In the genomic region with DNA sequence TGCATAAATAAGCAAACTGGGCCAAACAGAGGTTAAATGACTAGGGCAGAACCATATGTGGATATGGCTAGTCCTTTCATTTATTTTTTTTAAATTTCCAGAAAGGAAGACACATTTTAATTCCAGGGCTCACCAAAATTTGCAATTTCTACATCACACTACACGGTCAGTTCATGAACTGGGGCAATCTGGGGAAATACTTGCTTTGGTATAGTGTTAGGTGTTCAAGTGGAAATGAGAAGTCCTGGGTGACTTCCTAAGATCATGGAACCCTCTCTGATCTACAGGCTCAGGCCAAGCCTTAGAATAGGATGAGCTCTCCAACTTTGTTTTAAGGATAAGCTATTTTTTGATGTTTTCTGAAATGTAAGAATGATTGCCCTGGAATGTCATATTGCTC, we compare ENCODE assay signal across 12 cellular contexts.
A peak's percentile ranks its signal among the peaks of the same experiment; 100 is the strongest.
DNase-seq lines count a peak whose midpoint lies in the region; ATAC-seq and TF ChIP-seq lines count a peak whose summit lies in the region.
"Had no signal": no experiment of that assay in that cellular context is flagged by ENCODE, and none has a peak within 500 bp of the region (broad histone marks: within the 10 kb centered on the region; RNA-seq: fewer than 3 reads in every experiment).

No MANE protein-coding gene starts in this region.

- H2AFZ ChIP-seq in MM.1S (ENCODE audit: low read length), result peak overlapping the region; percentile 47
- H2AFZ ChIP-seq: GM23248 had no signal

- H3K79me2 ChIP-seq in MM.1S (ENCODE audit: low read length), result no peaks in the 10 kb centered on the region

- H3K4me3 Mint-ChIP-seq in naive B cell, result peak overlapping the region in 6 of 8 donors; percentile 19 to 56 (median 44)
- H3K4me3 Mint-ChIP-seq: CD4-positive, CD25-positive, alpha-beta regulatory T cell had no signal

- H3K36me3 Mint-ChIP-seq in naive B cell, result no peaks in the 10 kb centered on the region
- H3K36me3 Mint-ChIP-seq: CD4-positive, CD25-positive, alpha-beta regulatory T cell had no signal

- peak overlapping the region in 7 of 11 experiments; percentile 32 to 76 (median 65); a peak in 12 of 22 replicates for H3K4me2 ChIP-seq in BLaER1 treated with 17β-estradiol and CSF1 and Interleukin-3, amounts not matched to agents 10 nM and 100 nM
- H3K4me2 ChIP-seq in MM.1S (ENCODE audit: low read depth, low read length), result peak overlapping the region; percentile 71

- H3K27ac Mint-ChIP-seq in naive B cell, result peak overlapping the region in 3 of 6 donors; percentile 17 to 84 (median 49)
- H3K27ac Mint-ChIP-seq: CD4-positive, CD25-positive, alpha-beta regulatory T cell; IgD-negative memory B cell had no signal

- H3K36me3 ChIP-seq in BLaER1 treated with 17β-estradiol and CSF1 and Interleukin-3, amounts not matched to agents 10 nM and 100 nM, result no peaks in the 10 kb centered on the region
- H3K36me3 ChIP-seq in MM.1S (replicated peaks; ENCODE audit: insufficient read depth, low read length) (no peaks in the 10 kb centered on the region), SJCRH30 (no peaks in the 10 kb centered on the region), HAP-1 (replicated peaks) (no peaks in the 10 kb centered on the region)

- peaks cover 38% of the 10 kb centered on the region for H3F3A ChIP-seq in MM.1S (ENCODE audit: insufficient read depth, low read length)

- H3K4me1 ChIP-seq in BLaER1 treated with 17β-estradiol and CSF1 and Interleukin-3, amounts not matched to agents 10 nM and 100 nM, result peaks cover 15 to 77% (median 62%) of the 10 kb centered on the region in 10 experiments
- H3K4me1 ChIP-seq in MM.1S (ENCODE audit: low read length) (peaks cover 100% of the 10 kb centered on the region), SJCRH30 (peaks cover 39% of the 10 kb centered on the region), HAP-1 (peaks cover 12% of the 10 kb centered on the region)

- DNase-seq in MM.1S (no peak), SJCRH30 (no peak), naive B cell (no peak), HuH-7 (ENCODE audit: low spot score) (no peak), SW 1271 (lab: John Stamatoyannopoulos, UW) (no peak), HAP-1 (ENCODE audit: low spot score in 2 of 2) (no peak), NCI-H2171 treated with DMSO at 0.1 percent for 48 hours (lab: John Stamatoyannopoulos, UW) (no peak)
- DNase-seq: CD4-positive, CD25-positive, alpha-beta regulatory T cell; DMS53 had no signal

- H3K9me2 ChIP-seq in MM.1S (replicated peaks; ENCODE audit: insufficient read depth, low read length), result no peaks in the 10 kb centered on the region

- in situ Hi-C loops in HAP-1 (cut with MboI; ENCODE audit: low sequenced_read_pairs), result no loop called here

- H3K27me3 Mint-ChIP-seq in naive B cell, result no peaks in the 10 kb centered on the region
- H3K27me3 Mint-ChIP-seq: IgD-negative memory B cell had no signal

- peaks cover 0 to 13% (median 2%) of the 10 kb centered on the region in 7 donors for H3K9me3 Mint-ChIP-seq in naive B cell
- H3K9me3 Mint-ChIP-seq: CD4-positive, CD25-positive, alpha-beta regulatory T cell; IgD-negative memory B cell had no signal

- no peak overlapping the region for H3K4me3 ChIP-seq in BLaER1 treated with 17β-estradiol and CSF1 and Interleukin-3, amounts not matched to agents 10 nM and 100 nM
- H3K4me3 ChIP-seq in MM.1S (ENCODE audit: low read length) (peak overlapping the region; percentile 30; the same call in 1 of the 2 replicates), SJCRH30 (no peak overlapping the region), HAP-1 (no peak overlapping the region)
- H3K4me3 ChIP-seq: GM23248 had no signal

- peak overlapping the region in 1 of 11 experiments; percentile 33; a peak in 2 of 22 replicates for H3K27ac ChIP-seq in BLaER1 treated with 17β-estradiol and CSF1 and Interleukin-3, amounts not matched to agents 10 nM and 100 nM
- peak overlapping the region; percentile 91 for H3K27ac ChIP-seq in MM.1S (ENCODE audit: low read length)
- H3K27ac ChIP-seq in SJCRH30, result peak overlapping the region; percentile 85
- H3K27ac ChIP-seq: GM23248 had no signal

- TF ChIP-seq CTCF in MM.1S (IDR thresholded peaks at IDR 0.05; ENCODE audit: low read length), result no peak

- peaks cover 9 to 17% (median 14%) of the 10 kb centered on the region in 11 experiments; a peak in 21 of 22 replicates for H3K9me3 ChIP-seq in BLaER1 treated with 17β-estradiol and CSF1 and Interleukin-3, amounts not matched to agents 10 nM and 100 nM (replicated peaks in 1 of 11)
- H3K9me3 ChIP-seq in MM.1S (replicated peaks; ENCODE audit: insufficient read depth, low read length), result no peaks in the 10 kb centered on the region
- peaks cover 4% of the 10 kb centered on the region for H3K9me3 ChIP-seq in SJCRH30 (replicated peaks)
- no peaks in the 10 kb centered on the region for H3K9me3 ChIP-seq in HAP-1

- peaks cover 59 to 78% (median 66%) of the 10 kb centered on the region in 3 donors for H3K4me1 Mint-ChIP-seq in naive B cell
- H3K4me1 Mint-ChIP-seq: CD4-positive, CD25-positive, alpha-beta regulatory T cell had no signal

- 0 out of 22 replicates have a peak overlapping the region, but pooled peaks of 1 of the 11 experiments have one; percentile 13 for H3K9ac ChIP-seq in BLaER1 treated with 17β-estradiol and CSF1 and Interleukin-3, amounts not matched to agents 10 nM and 100 nM
- H3K9ac ChIP-seq in MM.1S (ENCODE audit: low read length), result peak overlapping the region; percentile 52
- H3K9ac ChIP-seq: GM23248 had no signal

- H4K20me1 ChIP-seq in BLaER1 treated with 17β-estradiol and CSF1 and Interleukin-3, amounts not matched to agents 10 nM and 100 nM, result no peaks in the 10 kb centered on the region
- H4K20me1 ChIP-seq in MM.1S (ENCODE audit: insufficient read depth, low read length), result no peaks in the 10 kb centered on the region

- no peaks in the 10 kb centered on the region for H3K27me3 ChIP-seq in BLaER1 treated with 17β-estradiol and CSF1 and Interleukin-3, amounts not matched to agents 10 nM and 100 nM
- H3K27me3 ChIP-seq in MM.1S (replicated peaks; ENCODE audit: insufficient read depth, low read length) (no peaks in the 10 kb centered on the region), SJCRH30 (no peaks in the 10 kb centered on the region), HAP-1 (ENCODE audit: low read depth) (no peaks in the 10 kb centered on the region)

- no peak for ATAC-seq in naive B cell (ENCODE audit: low read depth in 2 of 2)
